ENCODE assay signal across 21 cellular contexts in genomic region chr10:95388072-95388471, GRCh38.
DNase-seq lines count a peak whose midpoint lies in the region; ATAC-seq, FAIRE-seq and TF ChIP-seq lines count a peak whose summit lies in the region.
"Had no signal": no experiment of that assay in that cellular context is flagged by ENCODE, and none has a peak within 500 bp of the region (broad histone marks: within the 10 kb centered on the region; RNA-seq: fewer than 3 reads in every experiment).

No MANE protein-coding gene starts in this region.

- 78 to 91% methylated on average over 7 of the region's 7 CpGs for WGBS in pancreas, 2 donors
- 82% methylated on average over 7 of the region's 7 CpGs for WGBS in prostate gland

- no peak overlapping the region for H3K27ac Mint-ChIP-seq in MCF 10A (ENCODE audit: low read depth, unreplicated experiment)
- H3K27ac Mint-ChIP-seq: activated naive CD4-positive, alpha-beta T cell treated with anti-CD3 and anti-CD28 coated beads, Interleukin-2, amount 50 U/mL, for 72 hours; naive thymus-derived CD4-positive, alpha-beta T cell; stimulated activated effector memory CD8-positive, alpha-beta T cell treated with anti-CD3 and anti-CD28 coated beads, Interleukin-12 subunit alpha, Interleukin-12 subunit beta, amount 100 ng/mL, for 72 hours; type B pancreatic cell had no signal

- no TSS peak for BruUV-seq in MCF 10A (replicated peaks; lab: Mats Ljungman, UMichigan)

- H3K27me3 ChIP-seq in breast epithelium (no peaks in the 10 kb centered on the region), pancreas (no peaks in the 10 kb centered on the region), upper lobe of right lung (no peaks in the 10 kb centered on the region), prostate gland (replicated peaks; ENCODE audit: insufficient read depth) (no peaks in the 10 kb centered on the region)

- no peaks in the 10 kb centered on the region for H3K27me3 Mint-ChIP-seq in MCF 10A (ENCODE audit: insufficient read depth, unreplicated experiment)
- H3K27me3 Mint-ChIP-seq: type B pancreatic cell had no signal

- H3K4me3 ChIP-seq in breast epithelium (no peak overlapping the region), coronary artery (no peak overlapping the region), pancreas (no peak overlapping the region), upper lobe of right lung (no peak overlapping the region), prostate gland (no peak overlapping the region)

- TF ChIP-seq POLR2A in breast epithelium (IDR thresholded peaks at IDR 0.05) (no peak), prostate gland (IDR thresholded peaks at IDR 0.05) (no peak)

- H3K36me3 ChIP-seq in breast epithelium (no peaks in the 10 kb centered on the region), pancreas (no peaks in the 10 kb centered on the region), upper lobe of right lung (no peaks in the 10 kb centered on the region), prostate gland (no peaks in the 10 kb centered on the region)

- FAIRE-seq in pancreas (lab: Jason Lieb, UNC) = no peak
- FAIRE-seq: keratinocyte, TTC549 had no signal

- peak overlapping the region; percentile 52 to 72 for H3K27ac ChIP-seq in breast epithelium
- H3K27ac ChIP-seq in coronary artery = peak overlapping the region; percentile 79 to 89
- H3K27ac ChIP-seq in pancreas = peak overlapping the region in 2 of 4 donors; percentile 52 to 59
- peak overlapping the region; percentile 67 for H3K27ac ChIP-seq in upper lobe of right lung
- no peak overlapping the region for H3K27ac ChIP-seq in prostate gland
- H3K27ac ChIP-seq: 22Rv1 had no signal

- POLR2A ChIA-PET in MCF 10A (lab: Yijun Ruan, JAX) = interaction anchor here (0.9 to 1.1 kb wide), 2 partner anchors 14 to 217 kb away, joined by 3 read pairs; no protein-coding TSS in a partner anchor

- ATAC-seq in pancreas (peak; percentile 4 to 7 (median 7)), upper lobe of right lung (no peak)
- ATAC-seq: activated naive CD4-positive, alpha-beta T cell treated with anti-CD3 and anti-CD28 coated beads, Interleukin-2, amount 50 U/mL, for 72 hours; HCT116; stimulated activated effector memory CD8-positive, alpha-beta T cell treated with anti-CD3 and anti-CD28 coated beads, Interleukin-12 subunit alpha, Interleukin-12 subunit beta, amount 100 ng/mL, for 72 hours had no signal

- DNase-seq in breast epithelium (ENCODE audit: low spot score in 2 of 2) (no peak), MCF 10A (ENCODE audit: unreplicated experiment) (no peak), coronary artery (ENCODE audit: low spot score) (peak; percentile 86), pancreas (no peak), upper lobe of right lung (no peak), NOMO-1 (lab: John Stamatoyannopoulos, UW; ENCODE audit: unreplicated experiment in 2 of 2) (no peak), prostate gland (ENCODE audit: low spot score) (no peak)
- no peak for DNase-seq in activated effector memory CD4-positive, alpha-beta T cell treated with Interleukin-2 at 50 U/mL for 16 hours
- DNase-seq: activated CD4-positive, alpha-beta T cell treated with anti-CD3 and anti-CD28 coated beads for 4 hours; AML-193; naive thymus-derived CD4-positive, alpha-beta T cell; NCI-H1105; NCI-H526 treated with DMSO at 0.1 percent for 48 hours had no signal

- H3K9me3 ChIP-seq in breast epithelium = no peaks in the 10 kb centered on the region
- H3K9me3 ChIP-seq in pancreas = no peaks in the 10 kb centered on the region
- H3K9me3 ChIP-seq in upper lobe of right lung = no peaks in the 10 kb centered on the region
- H3K9me3 ChIP-seq in prostate gland = no peaks in the 10 kb centered on the region
- H3K9me3 ChIP-seq: Caco-2 had no signal

- no peaks in the 10 kb centered on the region for H3K9me3 Mint-ChIP-seq in MCF 10A (ENCODE audit: unreplicated experiment)
- H3K9me3 Mint-ChIP-seq: activated naive CD4-positive, alpha-beta T cell treated with anti-CD3 and anti-CD28 coated beads, Interleukin-2, amount 50 U/mL, for 72 hours; naive thymus-derived CD4-positive, alpha-beta T cell; stimulated activated effector memory CD8-positive, alpha-beta T cell treated with anti-CD3 and anti-CD28 coated beads, Interleukin-12 subunit alpha, Interleukin-12 subunit beta, amount 100 ng/mL, for 72 hours; type B pancreatic cell had no signal

- CTCF ChIA-PET in MCF 10A (lab: Yijun Ruan, JAX) = interaction anchor here (0.6 to 7.9 kb wide), 8 partner anchors 9 to 1168 kb away, joined by 3 to 100 read pairs (median 5); no protein-coding TSS in a partner anchor

- intact Hi-C loops in breast epithelium (cut with DNase I; ENCODE audit: low total_unique reads) = no loop called here
- intact Hi-C loops in MCF 10A (cut with micrococcal nuclease) = no loop called here
- intact Hi-C loops in pancreas (cut with DNase I) = no loop called here
- intact Hi-C loops in upper lobe of right lung (cut with DNase I) = no loop called here
- intact Hi-C loops in prostate gland (cut with DNase I) = no loop called here

- H3K4me1 ChIP-seq in breast epithelium (peaks cover 0 to 5% of the 10 kb centered on the region in 2 donors), pancreas (peaks cover 20 to 35% (median 28%) of the 10 kb centered on the region in 3 donors), upper lobe of right lung (peaks cover 35% of the 10 kb centered on the region), prostate gland (replicated peaks) (peaks cover 5% of the 10 kb centered on the region)
- H3K4me1 ChIP-seq: Caco-2 had no signal

- H3K36me3 Mint-ChIP-seq in MCF 10A (ENCODE audit: insufficient read depth, unreplicated experiment) = no peaks in the 10 kb centered on the region
- H3K36me3 Mint-ChIP-seq: activated naive CD4-positive, alpha-beta T cell treated with anti-CD3 and anti-CD28 coated beads, Interleukin-2, amount 50 U/mL, for 72 hours; naive thymus-derived CD4-positive, alpha-beta T cell; stimulated activated effector memory CD8-positive, alpha-beta T cell treated with anti-CD3 and anti-CD28 coated beads, Interleukin-12 subunit alpha, Interleukin-12 subunit beta, amount 100 ng/mL, for 72 hours had no signal

- no peak overlapping the region for H3K4me3 Mint-ChIP-seq in MCF 10A (ENCODE audit: unreplicated experiment)
- H3K4me3 Mint-ChIP-seq: naive thymus-derived CD4-positive, alpha-beta T cell; stimulated activated effector memory CD8-positive, alpha-beta T cell treated with anti-CD3 and anti-CD28 coated beads, Interleukin-12 subunit alpha, Interleukin-12 subunit beta, amount 100 ng/mL, for 72 hours; type B pancreatic cell had no signal

- no peaks in the 10 kb centered on the region for H3K4me1 Mint-ChIP-seq in MCF 10A (ENCODE audit: insufficient read depth, unreplicated experiment)

- TF ChIP-seq CTCF in breast epithelium (IDR thresholded peaks at IDR 0.05) (no peak), MCF 10A (IDR thresholded peaks at IDR 0.05; ENCODE audit: unreplicated experiment) (no peak), coronary artery (IDR thresholded peaks at IDR 0.05) (no peak), pancreas (IDR thresholded peaks at IDR 0.05) (no peak), upper lobe of right lung (IDR thresholded peaks at IDR 0.05) (no peak), prostate gland (IDR thresholded peaks at IDR 0.05) (no peak)

Comparison
In these comparisons a context has a peak if more than half of its experiments do, and no peak if none do; other contexts are left out.
1. H3K27ac ChIP-seq: peak in breast epithelium (2 of 2), coronary artery (2 of 2) and upper lobe of right lung (single experiment); none in prostate gland (0 of 2).